18 cellular contexts compared by ENCODE assay signal in the genomic region with DNA sequence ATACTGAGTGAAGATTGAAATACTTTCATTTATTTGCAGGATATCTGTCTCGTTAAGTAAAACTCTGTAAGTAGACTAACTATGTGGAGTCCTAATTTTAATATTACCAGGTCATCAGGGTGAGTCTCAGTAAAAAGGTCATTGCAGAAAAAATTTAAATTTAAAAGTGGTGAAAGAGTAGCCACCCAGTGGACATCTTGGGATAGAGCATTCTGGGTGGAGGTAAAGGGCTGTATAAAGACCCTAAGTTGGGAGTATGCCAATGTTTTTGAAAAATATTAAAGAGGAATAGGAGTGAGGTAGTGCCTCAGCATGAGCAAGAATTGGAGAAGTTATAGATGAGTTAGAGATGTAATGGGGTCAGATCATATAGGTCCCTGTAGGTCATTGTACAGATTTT.
DNase-seq lines count a peak whose midpoint lies in the region; ATAC-seq and TF ChIP-seq lines count a peak whose summit lies in the region.
"Had no signal": no experiment of that assay in that cellular context is flagged by ENCODE, and none has a peak within 500 bp of the region (broad histone marks: within the 10 kb centered on the region; RNA-seq: fewer than 3 reads in every experiment).

No MANE protein-coding gene starts in this region.

- BruUV-seq in A673 (replicated peaks; lab: Mats Ljungman, UMichigan): no TSS peak
- no TSS peak for BruUV-seq in OCI-LY7 (replicated peaks; lab: Mats Ljungman, UMichigan)

- no peak overlapping the region for H3K4me2 ChIP-seq in OCI-LY7 (ENCODE audit: low read length)
- H3K4me2 ChIP-seq: BLaER1 treated with 17β-estradiol and CSF1 and Interleukin-3, amounts not matched to agents 10 nM and 100 nM; hepatocyte had no signal

- no peak overlapping the region for H3K4me3 Mint-ChIP-seq in activated T-helper 2 cell treated with anti-CD3 and anti-CD28 coated beads, Interferon-gamma antibody, Interleukin-2, Interleukin-4, amounts not matched to agents 10 μg/mL and 5 μg/mL and 100 μg/mL, durations not matched to agents 14 hours and 24 hours and 36 hours (ENCODE audit: low read depth)
- H3K4me3 Mint-ChIP-seq: activated naive CD8-positive, alpha-beta T cell treated with anti-CD3 and anti-CD28 coated beads, Interleukin-2, amount 10 ng/mL, durations not matched to agents 7 days and 5 days; IgD-negative memory B cell; memory B cell; T-helper 2 cell treated with Interferon-gamma antibody and Interleukin-4, amounts not matched to agents 5 μg/mL and 100 μg/mL, for 36 hours had no signal

- no peak overlapping the region for H3K27ac ChIP-seq in A673 (ENCODE audit: low read depth, low read length, poor library complexity, severe bottlenecking)
- no peak overlapping the region for H3K27ac ChIP-seq in OCI-LY7 (ENCODE audit: low read depth, low read length, poor library complexity, severe bottlenecking)
- H3K27ac ChIP-seq: BLaER1 treated with 17β-estradiol and CSF1 and Interleukin-3, amounts not matched to agents 10 nM and 100 nM; hepatocyte had no signal

- CTCF ChIA-PET in A673 (lab: Charles Lee) (interaction anchor here (0.7 kb wide), 1 partner anchor 135 kb away, joined by 3 read pairs; no protein-coding TSS in a partner anchor), OCI-LY7 (lab: Charles Lee; ENCODE audit: unreplicated experiment) (no interaction called here)

- H3K36me3 ChIP-seq in A673 (ENCODE audit: insufficient read depth, low read length, poor library complexity, severe bottlenecking) (no peaks in the 10 kb centered on the region), OCI-LY7 (ENCODE audit: insufficient read depth, low read length) (no peaks in the 10 kb centered on the region)
- H3K36me3 ChIP-seq: BLaER1 treated with 17β-estradiol and CSF1 and Interleukin-3, amounts not matched to agents 10 nM and 100 nM had no signal

- no peaks in the 10 kb centered on the region for H3K79me2 ChIP-seq in OCI-LY7 (ENCODE audit: insufficient read depth, low read depth, low read length)
- H3K79me2 ChIP-seq: hepatocyte had no signal

- H3K27me3 Mint-ChIP-seq in activated T-helper 2 cell treated with anti-CD3 and anti-CD28 coated beads, Interferon-gamma antibody, Interleukin-2, Interleukin-4, amounts not matched to agents 10 μg/mL and 5 μg/mL and 100 μg/mL, durations not matched to agents 14 hours and 24 hours and 36 hours (ENCODE audit: low read depth): peaks cover 19% of the 10 kb centered on the region

- no peaks in the 10 kb centered on the region for H3K36me3 Mint-ChIP-seq in activated T-helper 2 cell treated with anti-CD3 and anti-CD28 coated beads, Interferon-gamma antibody, Interleukin-2, Interleukin-4, amounts not matched to agents 10 μg/mL and 5 μg/mL and 100 μg/mL, durations not matched to agents 14 hours and 24 hours and 36 hours (ENCODE audit: low read depth)
- H3K36me3 Mint-ChIP-seq: activated naive CD8-positive, alpha-beta T cell treated with anti-CD3 and anti-CD28 coated beads, Interleukin-2, amount 10 ng/mL, durations not matched to agents 7 days and 5 days; IgD-negative memory B cell; memory B cell had no signal

- H3K27me3 ChIP-seq in A673 (replicated peaks; ENCODE audit: insufficient read depth, low read depth, low read length, poor library complexity): no peaks in the 10 kb centered on the region
- H3K27me3 ChIP-seq: BLaER1 treated with 17β-estradiol and CSF1 and Interleukin-3, amounts not matched to agents 10 nM and 100 nM; hepatocyte had no signal

- no peak for ATAC-seq in GM21447 (IDR thresholded peaks at IDR 0.05; ENCODE audit: unreplicated experiment)
- no peak for ATAC-seq in HG03039 (IDR thresholded peaks at IDR 0.05; ENCODE audit: unreplicated experiment)

- DNase-seq in A673 (ENCODE audit: low spot score) (no peak), GM12864 (ENCODE audit: low read depth) (no peak), OCI-LY7 (ENCODE audit: low spot score) (no peak), fibroblast of mammary gland (ENCODE audit: low read depth) (no peak), hypothalamus (lab: John Stamatoyannopoulos, UW) (no peak)
- no peak for DNase-seq in activated T-helper 2 cell treated with anti-CD3 and anti-CD28 coated beads, Interferon-gamma antibody, Interleukin-2, Interleukin-4, amounts not matched to agents 10 μg/mL and 5 μg/mL and 100 μg/mL, durations not matched to agents 14 hours and 24 hours and 36 hours (ENCODE audit: low spot score)
- DNase-seq: activated naive CD8-positive, alpha-beta T cell treated with anti-CD3 and anti-CD28 coated beads, Interleukin-2, amount 10 ng/mL, durations not matched to agents 7 days and 5 days; GOT3; NCI-H2081 treated with DMSO at 0.1 percent for 48 hours; stimulated activated CD4-positive, alpha-beta T cell treated with anti-CD3 and anti-CD28 coated beads, Interleukin-1b, Interleukin-23, amount 100 ng/mL, for 48 hours; stimulated activated naive CD4-positive, alpha-beta T cell had no signal

- H3K4me1 ChIP-seq in A673 (ENCODE audit: insufficient read depth, low read length, poor library complexity, severe bottlenecking) (no peaks in the 10 kb centered on the region), OCI-LY7 (ENCODE audit: insufficient read depth, low read length, poor library complexity, severe bottlenecking) (no peaks in the 10 kb centered on the region)

- H3K9me3 ChIP-seq in A673 (ENCODE audit: low read depth, low read length, poor library complexity, severe bottlenecking): no peaks in the 10 kb centered on the region
- H3K9me3 ChIP-seq in OCI-LY7 (ENCODE audit: low read length): no peaks in the 10 kb centered on the region

- no peak overlapping the region for H3K4me3 ChIP-seq in A673 (ENCODE audit: low read depth, low read length, poor library complexity, severe bottlenecking)
- H3K4me3 ChIP-seq in GM12864 (ENCODE audit: low read depth, low read length): no peak overlapping the region
- no peak overlapping the region for H3K4me3 ChIP-seq in OCI-LY7 (ENCODE audit: low read depth, low read length, poor library complexity, severe bottlenecking)
- H3K4me3 ChIP-seq in fibroblast of mammary gland (ENCODE audit: control insufficient read depth, low read depth, low read length): no peak overlapping the region
- H3K4me3 ChIP-seq: BLaER1 treated with 17β-estradiol and CSF1 and Interleukin-3, amounts not matched to agents 10 nM and 100 nM; hepatocyte had no signal

- no peaks in the 10 kb centered on the region for H3K9me3 Mint-ChIP-seq in activated T-helper 2 cell treated with anti-CD3 and anti-CD28 coated beads, Interferon-gamma antibody, Interleukin-2, Interleukin-4, amounts not matched to agents 10 μg/mL and 5 μg/mL and 100 μg/mL, durations not matched to agents 14 hours and 24 hours and 36 hours
- H3K9me3 Mint-ChIP-seq: T-helper 2 cell treated with Interferon-gamma antibody and Interleukin-4, amounts not matched to agents 5 μg/mL and 100 μg/mL, for 36 hours had no signal

- no peaks in the 10 kb centered on the region for H3K9me2 ChIP-seq in OCI-LY7 (ENCODE audit: insufficient read depth, low read length)

- no peaks in the 10 kb centered on the region for H4K20me1 ChIP-seq in OCI-LY7 (ENCODE audit: insufficient read depth, low read length)
- H4K20me1 ChIP-seq: BLaER1 treated with 17β-estradiol and CSF1 and Interleukin-3, amounts not matched to agents 10 nM and 100 nM had no signal

- POLR2A ChIA-PET in A673 (lab: Charles Lee; ENCODE audit: low non-redundant PET) (no interaction called here), OCI-LY7 (lab: Charles Lee) (interaction anchor here (1.2 kb wide), 1 partner anchor 10 kb away, joined by 3 read pairs; no protein-coding TSS in a partner anchor)

- intact Hi-C loops in A673 (cut with micrococcal nuclease; ENCODE audit: unreplicated experiment): no loop called here
- intact Hi-C loops in OCI-LY7 (cut with micrococcal nuclease; ENCODE audit: unreplicated experiment): no loop called here
- intact Hi-C loops in activated T-helper 2 cell treated with anti-CD3 and anti-CD28 coated beads, Interferon-gamma antibody, Interleukin-2, Interleukin-4, amounts not matched to agents 10 μg/mL and 5 μg/mL and 100 μg/mL, durations not matched to agents 14 hours and 24 hours and 36 hours (cut with micrococcal nuclease): no loop called here

- H3K4me1 Mint-ChIP-seq in activated T-helper 2 cell treated with anti-CD3 and anti-CD28 coated beads, Interferon-gamma antibody, Interleukin-2, Interleukin-4, amounts not matched to agents 10 μg/mL and 5 μg/mL and 100 μg/mL, durations not matched to agents 14 hours and 24 hours and 36 hours (ENCODE audit: low read depth): no peaks in the 10 kb centered on the region
- H3K4me1 Mint-ChIP-seq: IgD-negative memory B cell, memory B cell had no signal

- no peak overlapping the region for H2AFZ ChIP-seq in OCI-LY7 (ENCODE audit: low read length)
- H2AFZ ChIP-seq: hepatocyte had no signal

- TF ChIP-seq CTCF in A673 (conservative IDR thresholded peaks at IDR 0.05; ENCODE audit: low read depth, low read length) (peak; percentile 36; the same call in 1 of the 2 replicates), GM12864 (IDR thresholded peaks at IDR 0.05; ENCODE audit: low read depth, low read length, missing control alignments) (peak; percentile 33), OCI-LY7 (conservative IDR thresholded peaks at IDR 0.05; ENCODE audit: low read length) (peak; percentile 61), fibroblast of mammary gland (conservative IDR thresholded peaks at IDR 0.05; ENCODE audit: control insufficient read depth, insufficient read depth, low read depth, low read length) (peak; percentile 43)

- H3K27ac Mint-ChIP-seq in activated T-helper 2 cell treated with anti-CD3 and anti-CD28 coated beads, Interferon-gamma antibody, Interleukin-2, Interleukin-4, amounts not matched to agents 10 μg/mL and 5 μg/mL and 100 μg/mL, durations not matched to agents 14 hours and 24 hours and 36 hours: no peak overlapping the region
- H3K27ac Mint-ChIP-seq: activated naive CD8-positive, alpha-beta T cell treated with anti-CD3 and anti-CD28 coated beads, Interleukin-2, amount 10 ng/mL, durations not matched to agents 7 days and 5 days; IgD-negative memory B cell; memory B cell; T-helper 2 cell treated with Interferon-gamma antibody and Interleukin-4, amounts not matched to agents 5 μg/mL and 100 μg/mL, for 36 hours had no signal
